14 cellular contexts compared by ENCODE assay signal in genomic region chrX:37779857-37780256, GRCh38. TPM values are rescaled to one million over a fixed set of nuclear protein-coding genes. Genes with fewer than 3 reads are reported as not detected.
DNase-seq lines count a peak whose midpoint lies in the region; ATAC-seq and TF ChIP-seq lines count a peak whose summit lies in the region.
"Had no signal": no experiment of that assay in that cellular context is flagged by ENCODE, and none has a peak within 500 bp of the region (broad histone marks: within the 10 kb centered on the region; RNA-seq: fewer than 3 reads in every experiment).

Gene CYBB (plus strand): TSS chrX:37780059. CDS start chrX:37780078, 19 bp downstream.

- H3K4me3 ChIP-seq in subcutaneous abdominal adipose tissue (ENCODE audit: low read depth in 1 of 5, low read length in 5 of 5) (peak within 1 kb of the TSS in 3 of 5 donors; percentile 0 to 15 (median 8)), MG63 (no peak within 1 kb of the TSS)

- no peak within 1 kb of the TSS for H3K4me3 Mint-ChIP-seq in type B pancreatic cell
- H3K4me3 Mint-ChIP-seq: activated T-helper 1 cell treated with anti-CD3 and anti-CD28 coated beads, Interleukin-12 subunit alpha, Interleukin-12 subunit beta, Interleukin-2, Interleukin-4 antibody, amounts not matched to agents 30 ng/mL and 10 ng/mL and 1 ng/mL, durations not matched to agents 14 hours and 24 hours and 36 hours; HFFc6 had no signal

- no peak for DNase-seq in cerebellum (ENCODE audit: low spot score)
- DNase-seq in MG63: no peak
- DNase-seq in NCI-H446 treated with DMSO at 0.1 percent for 48 hours (lab: John Stamatoyannopoulos, UW): no peak
- no peak for DNase-seq in type B pancreatic cell (ENCODE audit: extremely low spot score, unreplicated experiment)
- DNase-seq: DMS53, HFFc6, left colon, NCI-H1694 treated with DMSO at 0.1 percent for 48 hours had no signal

- H3K36me3 ChIP-seq in subcutaneous abdominal adipose tissue (ENCODE audit: control insufficient read depth in 5 of 5, insufficient read depth in 5 of 5, low read length in 5 of 5): no peaks in the 10 kb centered on the region
- H3K36me3 ChIP-seq in MG63: no peaks in the 10 kb centered on the region

- no peak within 1 kb of the TSS for H3K27ac ChIP-seq in subcutaneous abdominal adipose tissue (ENCODE audit: low read depth, low read length)
- H3K27ac ChIP-seq: VCaP had no signal

- H3K27ac Mint-ChIP-seq in type B pancreatic cell: no peak within 1 kb of the TSS
- H3K27ac Mint-ChIP-seq: activated T-helper 1 cell treated with anti-CD3 and anti-CD28 coated beads, Interleukin-12 subunit alpha, Interleukin-12 subunit beta, Interleukin-2, Interleukin-4 antibody, amounts not matched to agents 30 ng/mL and 10 ng/mL and 1 ng/mL, durations not matched to agents 14 hours and 24 hours and 36 hours; HFFc6 had no signal

- no peak within 1 kb of the TSS for H3K9ac ChIP-seq in subcutaneous abdominal adipose tissue (ENCODE audit: low read length in 5 of 5)

- no peaks in the 10 kb centered on the region for H3K4me1 Mint-ChIP-seq in type B pancreatic cell (ENCODE audit: unreplicated experiment)

- H3K27me3 Mint-ChIP-seq in type B pancreatic cell: no peaks in the 10 kb centered on the region

- H3K27me3 ChIP-seq in subcutaneous abdominal adipose tissue (ENCODE audit: control insufficient read depth in 5 of 5, insufficient read depth in 4 of 5, low read length in 5 of 5) (peaks cover 0 to 11% (median 0%) of the 10 kb centered on the region in 5 donors), MG63 (no peaks in the 10 kb centered on the region)

- H3K9me3 ChIP-seq in subcutaneous abdominal adipose tissue (ENCODE audit: control insufficient read depth in 5 of 5, low read length in 5 of 5): no peaks in the 10 kb centered on the region
- H3K9me3 ChIP-seq in MG63: no peaks in the 10 kb centered on the region

- no peaks in the 10 kb centered on the region for H3K9me3 Mint-ChIP-seq in type B pancreatic cell
- H3K9me3 Mint-ChIP-seq: activated T-helper 1 cell treated with anti-CD3 and anti-CD28 coated beads, Interleukin-12 subunit alpha, Interleukin-12 subunit beta, Interleukin-2, Interleukin-4 antibody, amounts not matched to agents 30 ng/mL and 10 ng/mL and 1 ng/mL, durations not matched to agents 14 hours and 24 hours and 36 hours; HFFc6 had no signal

- H3K4me1 ChIP-seq in subcutaneous abdominal adipose tissue (ENCODE audit: control insufficient read depth in 5 of 5, insufficient read depth in 5 of 5, low read length in 5 of 5): no peaks in the 10 kb centered on the region

- no peaks in the 10 kb centered on the region for H3K36me3 Mint-ChIP-seq in type B pancreatic cell

- TF ChIP-seq CTCF in type B pancreatic cell (conservative IDR thresholded peaks at IDR 0.05): no peak

- peak; percentile 34 for ATAC-seq in GM18870 (IDR thresholded peaks at IDR 0.05; ENCODE audit: unreplicated experiment)
- peak; percentile 48 for ATAC-seq in HG03175 (IDR thresholded peaks at IDR 0.05; ENCODE audit: unreplicated experiment)
- ATAC-seq: left colon, Panc1 had no signal

RNA-seq across cellular contexts. Expression of gene CYBB, which starts in this region (rescaled TPM):
- total RNA-seq in cerebellum: 10.3 TPM
- 0.20 TPM in 1 of 2 replicates, not detected in the other for total RNA-seq in MG63 (2014; rRNA removed; shearing (Covaris generic); ENCODE audit: low replicate concordance)
- 0.17 TPM in 2 replicates for total RNA-seq in type B pancreatic cell (ENCODE audit: low replicate concordance)
- total RNA-seq: activated T-helper 1 cell treated with anti-CD3 and anti-CD28 coated beads, Interleukin-12 subunit alpha, Interleukin-12 subunit beta, Interleukin-2, Interleukin-4 antibody, amounts not matched to agents 30 ng/mL and 10 ng/mL and 1 ng/mL, durations not matched to agents 14 hours and 24 hours and 36 hours; HFFc6 had no signal
